5 cellular contexts compared by ENCODE assay signal in genomic region chr6:57480194-57480593, GRCh38.
A peak's percentile ranks its signal among the peaks of the same experiment; 100 is the strongest.
DNase-seq lines count a peak whose midpoint lies in the region; ATAC-seq and TF ChIP-seq lines count a peak whose summit lies in the region.
"Not testable (repeated sequence)": the region's sequence is repeated elsewhere in the genome, so short reads cannot be mapped to it uniquely, and the experiment has no call there.

No MANE protein-coding gene starts in this region.

- POLR2A ChIA-PET in HEK293 (lab: Yijun Ruan, JAX); IMR-90 (lab: Charles Lee; ENCODE audit: unreplicated experiment): not testable (repeated sequence)

- not testable (repeated sequence) for DNase-seq in HFFc6; IMR-90; activated CD4-positive, alpha-beta T cell treated with anti-CD3 and anti-CD28 coated beads, Interleukin-2, amount 10 ng/mL, durations not matched to agents 24 days and 14 days; osteocyte (ENCODE audit: extremely low spot score, unreplicated experiment)

- not testable (repeated sequence) for H3K27ac ChIP-seq in HEK293 (ENCODE audit: extremely low read depth, low read depth, low read length); IMR-90 (ENCODE audit: insufficient read depth, low read length)

- H3K9ac ChIP-seq in IMR-90 (ENCODE audit: low read depth, low read length): not testable (repeated sequence)

- H3K4me3 Mint-ChIP-seq in HFFc6; activated CD4-positive, alpha-beta T cell treated with anti-CD3 and anti-CD28 coated beads, Interleukin-2, amount 10 ng/mL, durations not matched to agents 24 days and 14 days; osteocyte (ENCODE audit: unreplicated experiment): not testable (repeated sequence)

- in situ Hi-C loops in IMR-90 (cut with MboI; ENCODE audit: low sequenced_read_pairs): not testable (repeated sequence)

- BruUV-seq in IMR-90 (replicated peaks; lab: Mats Ljungman, UMichigan): not testable (repeated sequence)

- peaks cover 14 to 29% of the 10 kb centered on the region in 2 experiments for H3K79me1 ChIP-seq in IMR-90 (ENCODE audit: low read depth in 1 of 2, low read length in 2 of 2)

- H3K4me2 ChIP-seq in IMR-90 (ENCODE audit: low read depth, low read length): not testable (repeated sequence)

- peak overlapping the region; percentile 46 for H2BK5ac ChIP-seq in IMR-90 (ENCODE audit: low read depth, low read length, poor library complexity, severe bottlenecking)

- H3K36me3 ChIP-seq in HEK293 (ENCODE audit: control insufficient read depth in 2 of 2, insufficient read depth in 1 of 2, low read length in 2 of 2); IMR-90 (ENCODE audit: control insufficient read depth, insufficient read depth, low read length): not testable (repeated sequence)

- not testable (repeated sequence) for H3K4me3 ChIP-seq in HEK293 (ENCODE audit: low read depth, low read length); IMR-90 (ENCODE audit: insufficient read depth, low read depth, low read length)

- H3K27me3 ChIP-seq in IMR-90 (ENCODE audit: control insufficient read depth, insufficient read depth, low read length): not testable (repeated sequence)

- not testable (repeated sequence) for TF ChIP-seq CTCF in HEK293 (tag by site-specific recombination; IDR thresholded peaks at IDR 0.05); HFFc6 (IDR thresholded peaks at IDR 0.05); IMR-90 (conservative IDR thresholded peaks at IDR 0.05; ENCODE audit: low read depth, low read length); osteocyte (IDR thresholded peaks at IDR 0.05)

- H3K9me1 ChIP-seq in IMR-90 (ENCODE audit: insufficient read depth, low read length): not testable (repeated sequence)

- not testable (repeated sequence) for H2AFZ ChIP-seq in IMR-90 (replicated peaks; ENCODE audit: low read length, poor library complexity)

- H3K9me3 ChIP-seq in HEK293 (ENCODE audit: control insufficient read depth, insufficient read depth, low read depth, low read length); IMR-90 (ENCODE audit: control insufficient read depth, insufficient read depth, low read length): not testable (repeated sequence)

- not testable (repeated sequence) for H4K20me1 ChIP-seq in IMR-90 (ENCODE audit: insufficient read depth, low read length)

- not testable (repeated sequence) for TF ChIP-seq POLR2A in IMR-90 (IDR thresholded peaks at IDR 0.05; ENCODE audit: low read depth, low read length)

- not testable (repeated sequence) for ATAC-seq in IMR-90 (ENCODE audit: low read depth)

- not testable (repeated sequence) for H2AK9ac ChIP-seq in IMR-90 (replicated peaks; ENCODE audit: low read depth, low read length, poor library complexity)

- H3K36me3 Mint-ChIP-seq in HFFc6 (ENCODE audit: low read depth): peaks cover 31% of the 10 kb centered on the region
- not testable (repeated sequence) for H3K36me3 Mint-ChIP-seq in activated CD4-positive, alpha-beta T cell treated with anti-CD3 and anti-CD28 coated beads, Interleukin-2, amount 10 ng/mL, durations not matched to agents 24 days and 14 days (ENCODE audit: low read depth); osteocyte (ENCODE audit: unreplicated experiment)

- H2BK15ac ChIP-seq in IMR-90 (ENCODE audit: low read depth, low read length): peak overlapping the region; percentile 84; the same call in 1 of the 3 replicates

- H2BK20ac ChIP-seq in IMR-90 (ENCODE audit: low read depth, low read length): not testable (repeated sequence)

- CTCF ChIA-PET in HEK293 (lab: Yijun Ruan, JAX); IMR-90 (lab: Yijun Ruan, JAX): not testable (repeated sequence)

- not testable (repeated sequence) for H3K56ac ChIP-seq in IMR-90 (ENCODE audit: extremely low read depth, insufficient read depth, low read length)

- not testable (repeated sequence) for H3K23ac ChIP-seq in IMR-90 (ENCODE audit: low read depth, low read length)

- not testable (repeated sequence) for H3K9me3 Mint-ChIP-seq in HFFc6; activated CD4-positive, alpha-beta T cell treated with anti-CD3 and anti-CD28 coated beads, Interleukin-2, amount 10 ng/mL, durations not matched to agents 24 days and 14 days; osteocyte (ENCODE audit: unreplicated experiment)

- H4K5ac ChIP-seq in IMR-90 (ENCODE audit: low read depth, low read length): not testable (repeated sequence)

- not testable (repeated sequence) for H3K14ac ChIP-seq in IMR-90 (replicated peaks; ENCODE audit: low read depth, low read length)

- dilution Hi-C loops in IMR-90 (cut with HindIII; ENCODE audit: low sequenced_read_pairs, unreplicated experiment): not testable (repeated sequence)

- not testable (repeated sequence) for H4K91ac ChIP-seq in IMR-90 (ENCODE audit: insufficient read depth, low read depth, low read length)

- H3K27me3 Mint-ChIP-seq in HFFc6 (ENCODE audit: insufficient read depth); activated CD4-positive, alpha-beta T cell treated with anti-CD3 and anti-CD28 coated beads, Interleukin-2, amount 10 ng/mL, durations not matched to agents 24 days and 14 days; osteocyte (ENCODE audit: unreplicated experiment): not testable (repeated sequence)

- not testable (repeated sequence) for H3K4me1 ChIP-seq in HEK293 (ENCODE audit: control insufficient read depth, insufficient read depth, low read length); IMR-90 (ENCODE audit: control insufficient read depth, insufficient read depth, low read length)

- H2BK120ac ChIP-seq in IMR-90 (ENCODE audit: low read depth, low read length): peak overlapping the region; percentile 35; the same call in 1 of the 2 replicates

- peak overlapping the region in 1 of 2 experiments; percentile 50; a peak in 2 of 4 replicates for H4K8ac ChIP-seq in IMR-90 (ENCODE audit: low read depth in 2 of 2, low read length in 2 of 2)

- intact Hi-C loops in IMR-90 (cut with micrococcal nuclease); activated CD4-positive, alpha-beta T cell treated with anti-CD3 and anti-CD28 coated beads, Interleukin-2, amount 10 ng/mL, durations not matched to agents 24 days and 14 days (cut with micrococcal nuclease): not testable (repeated sequence)

- H3K4me1 Mint-ChIP-seq in HFFc6 (ENCODE audit: low read depth): peaks cover 50% of the 10 kb centered on the region
- not testable (repeated sequence) for H3K4me1 Mint-ChIP-seq in activated CD4-positive, alpha-beta T cell treated with anti-CD3 and anti-CD28 coated beads, Interleukin-2, amount 10 ng/mL, durations not matched to agents 24 days and 14 days; osteocyte (ENCODE audit: unreplicated experiment)

- 0 out of 2 replicates have a peak overlapping the region, but pooled peaks have one; percentile 12 for H2AK5ac ChIP-seq in IMR-90 (ENCODE audit: low read depth, low read length)

- peak overlapping the region; percentile 18 for H3K27ac Mint-ChIP-seq in HFFc6
- peak overlapping the region; percentile 7 for H3K27ac Mint-ChIP-seq in activated CD4-positive, alpha-beta T cell treated with anti-CD3 and anti-CD28 coated beads, Interleukin-2, amount 10 ng/mL, durations not matched to agents 24 days and 14 days
- H3K27ac Mint-ChIP-seq in osteocyte (ENCODE audit: unreplicated experiment): peak overlapping the region; percentile 5

- TF ChIP-seq RAD21 in IMR-90 (IDR thresholded peaks at IDR 0.05; ENCODE audit: low read length): not testable (repeated sequence)

- H3K18ac ChIP-seq in IMR-90 (ENCODE audit: low read depth, low read length): peak overlapping the region; percentile 96; the same call in 1 of the 2 replicates

- H3K4ac ChIP-seq in IMR-90 (ENCODE audit: low read depth, low read length): peak overlapping the region; percentile 38; the same call in 1 of the 2 replicates

TF ChIP-seq in HEK293, 187 proteins besides CTCF, POLR2A, EP300 and RAD21:
- TF ChIP-seq ZNF529 (tag by site-specific recombination; IDR thresholded peaks at IDR 0.05; ENCODE audit: insufficient replicate concordance): peak; percentile 95
